Comparison of ENCODE assay signal across 1 cellular context in the genomic region with DNA sequence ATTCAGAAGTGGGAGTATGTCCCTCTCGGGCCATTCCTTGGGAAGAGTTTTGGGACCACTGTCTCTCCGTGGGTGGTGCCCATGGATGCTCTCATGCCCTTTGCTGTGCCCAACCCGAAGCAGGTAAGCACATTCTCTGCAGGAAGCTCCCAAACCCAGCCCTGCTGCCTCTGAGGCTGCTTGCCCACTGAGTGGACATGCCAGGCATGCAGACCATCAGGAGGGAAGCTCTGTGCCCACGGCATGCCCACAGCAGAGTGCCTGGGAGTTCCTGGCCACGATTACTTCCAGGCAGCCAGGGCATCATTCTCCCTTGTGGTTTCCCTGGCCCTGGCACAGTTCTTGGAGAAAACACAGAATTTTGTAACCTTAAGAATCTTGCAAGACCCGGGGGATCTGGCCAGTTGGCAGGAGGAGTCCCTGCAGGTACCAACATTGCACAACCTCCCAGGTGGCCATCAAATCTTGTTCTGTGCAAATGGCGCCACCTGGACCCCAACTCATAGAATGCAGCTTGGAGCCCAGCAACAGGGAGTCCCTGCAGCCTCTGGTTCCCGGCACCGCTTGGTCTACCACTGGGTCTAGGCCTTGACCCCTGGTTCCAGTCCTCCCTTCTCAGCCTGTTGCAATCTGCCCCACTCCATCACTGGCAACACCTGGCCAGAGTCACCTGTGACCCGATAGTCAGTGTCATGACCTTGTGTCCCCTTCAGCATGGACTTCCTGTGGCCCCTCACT.
TF ChIP-seq lines count a peak whose summit lies in the region.

No MANE protein-coding gene starts in this region.

TF ChIP-seq in HepG2, 621 proteins besides CTCF, POLR2A, EP300 and RAD21 (continued from another document):
- TF ChIP-seq, protein P1, sequence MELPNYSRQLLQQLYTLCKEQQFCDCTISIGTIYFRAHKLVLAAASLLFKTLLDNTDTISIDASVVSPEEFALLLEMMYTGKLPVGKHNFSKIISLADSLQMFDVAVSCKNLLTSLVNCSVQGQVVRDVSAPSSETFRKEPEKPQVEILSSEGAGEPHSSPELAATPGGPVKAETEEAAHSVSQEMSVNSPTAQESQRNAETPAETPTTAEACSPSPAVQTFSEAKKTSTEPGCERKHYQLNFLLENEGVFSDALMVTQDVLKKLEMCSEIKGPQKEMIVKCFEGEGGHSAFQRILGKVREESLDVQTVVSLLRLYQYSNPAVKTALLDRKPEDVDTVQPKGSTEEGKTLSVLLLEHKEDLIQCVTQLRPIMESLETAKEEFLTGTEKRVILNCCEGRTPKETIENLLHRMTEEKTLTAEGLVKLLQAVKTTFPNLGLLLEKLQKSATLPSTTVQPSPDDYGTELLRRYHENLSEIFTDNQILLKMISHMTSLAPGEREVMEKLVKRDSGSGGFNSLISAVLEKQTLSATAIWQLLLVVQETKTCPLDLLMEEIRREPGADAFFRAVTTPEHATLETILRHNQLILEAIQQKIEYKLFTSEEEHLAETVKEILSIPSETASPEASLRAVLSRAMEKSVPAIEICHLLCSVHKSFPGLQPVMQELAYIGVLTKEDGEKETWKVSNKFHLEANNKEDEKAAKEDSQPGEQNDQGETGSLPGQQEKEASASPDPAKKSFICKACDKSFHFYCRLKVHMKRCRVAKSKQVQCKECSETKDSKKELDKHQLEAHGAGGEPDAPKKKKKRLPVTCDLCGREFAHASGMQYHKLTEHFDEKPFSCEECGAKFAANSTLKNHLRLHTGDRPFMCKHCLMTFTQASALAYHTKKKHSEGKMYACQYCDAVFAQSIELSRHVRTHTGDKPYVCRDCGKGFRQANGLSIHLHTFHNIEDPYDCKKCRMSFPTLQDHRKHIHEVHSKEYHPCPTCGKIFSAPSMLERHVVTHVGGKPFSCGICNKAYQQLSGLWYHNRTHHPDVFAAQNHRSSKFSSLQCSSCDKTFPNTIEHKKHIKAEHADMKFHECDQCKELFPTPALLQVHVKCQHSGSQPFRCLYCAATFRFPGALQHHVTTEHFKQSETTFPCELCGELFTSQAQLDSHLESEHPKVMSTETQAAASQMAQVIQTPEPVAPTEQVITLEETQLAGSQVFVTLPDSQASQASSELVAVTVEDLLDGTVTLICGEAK (IDR thresholded peaks at IDR 0.05) = no peak
- TF ChIP-seq, protein P1 (CRISPR knock-in tag; IDR thresholded peaks at IDR 0.05) = no peak
- TF ChIP-seq, protein P2, sequence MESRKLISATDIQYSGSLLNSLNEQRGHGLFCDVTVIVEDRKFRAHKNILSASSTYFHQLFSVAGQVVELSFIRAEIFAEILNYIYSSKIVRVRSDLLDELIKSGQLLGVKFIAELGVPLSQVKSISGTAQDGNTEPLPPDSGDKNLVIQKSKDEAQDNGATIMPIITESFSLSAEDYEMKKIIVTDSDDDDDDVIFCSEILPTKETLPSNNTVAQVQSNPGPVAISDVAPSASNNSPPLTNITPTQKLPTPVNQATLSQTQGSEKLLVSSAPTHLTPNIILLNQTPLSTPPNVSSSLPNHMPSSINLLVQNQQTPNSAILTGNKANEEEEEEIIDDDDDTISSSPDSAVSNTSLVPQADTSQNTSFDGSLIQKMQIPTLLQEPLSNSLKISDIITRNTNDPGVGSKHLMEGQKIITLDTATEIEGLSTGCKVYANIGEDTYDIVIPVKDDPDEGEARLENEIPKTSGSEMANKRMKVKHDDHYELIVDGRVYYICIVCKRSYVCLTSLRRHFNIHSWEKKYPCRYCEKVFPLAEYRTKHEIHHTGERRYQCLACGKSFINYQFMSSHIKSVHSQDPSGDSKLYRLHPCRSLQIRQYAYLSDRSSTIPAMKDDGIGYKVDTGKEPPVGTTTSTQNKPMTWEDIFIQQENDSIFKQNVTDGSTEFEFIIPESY (CRISPR knock-in tag; IDR thresholded peaks at IDR 0.05) = 0 out of 2 replicates have a peak, but pooled peaks have one; percentile 34
- TF ChIP-seq ZNF263 (CRISPR knock-in tag; IDR thresholded peaks at IDR 0.05) = peak; percentile 72; the same call in 1 of the 2 replicates
- TF ChIP-seq, protein P3, sequence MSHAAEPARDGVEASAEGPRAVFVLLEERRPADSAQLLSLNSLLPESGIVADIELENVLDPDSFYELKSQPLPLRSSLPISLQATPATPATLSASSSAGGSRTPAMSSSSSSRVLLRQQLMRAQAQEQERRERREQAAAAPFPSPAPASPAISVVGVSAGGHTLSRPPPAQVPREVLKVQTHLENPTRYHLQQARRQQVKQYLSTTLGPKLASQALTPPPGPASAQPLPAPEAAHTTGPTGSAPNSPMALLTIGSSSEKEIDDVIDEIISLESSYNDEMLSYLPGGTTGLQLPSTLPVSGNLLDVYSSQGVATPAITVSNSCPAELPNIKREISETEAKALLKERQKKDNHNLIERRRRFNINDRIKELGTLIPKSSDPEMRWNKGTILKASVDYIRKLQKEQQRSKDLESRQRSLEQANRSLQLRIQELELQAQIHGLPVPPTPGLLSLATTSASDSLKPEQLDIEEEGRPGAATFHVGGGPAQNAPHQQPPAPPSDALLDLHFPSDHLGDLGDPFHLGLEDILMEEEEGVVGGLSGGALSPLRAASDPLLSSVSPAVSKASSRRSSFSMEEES (CRISPR knock-in tag; IDR thresholded peaks at IDR 0.05) = no peak
- TF ChIP-seq, protein P4, sequence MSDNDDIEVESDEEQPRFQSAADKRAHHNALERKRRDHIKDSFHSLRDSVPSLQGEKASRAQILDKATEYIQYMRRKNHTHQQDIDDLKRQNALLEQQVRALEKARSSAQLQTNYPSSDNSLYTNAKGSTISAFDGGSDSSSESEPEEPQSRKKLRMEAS (IDR thresholded peaks at IDR 0.05) = peak; percentile 58; the same call in 1 of the 2 replicates
- TF ChIP-seq, protein P5, sequence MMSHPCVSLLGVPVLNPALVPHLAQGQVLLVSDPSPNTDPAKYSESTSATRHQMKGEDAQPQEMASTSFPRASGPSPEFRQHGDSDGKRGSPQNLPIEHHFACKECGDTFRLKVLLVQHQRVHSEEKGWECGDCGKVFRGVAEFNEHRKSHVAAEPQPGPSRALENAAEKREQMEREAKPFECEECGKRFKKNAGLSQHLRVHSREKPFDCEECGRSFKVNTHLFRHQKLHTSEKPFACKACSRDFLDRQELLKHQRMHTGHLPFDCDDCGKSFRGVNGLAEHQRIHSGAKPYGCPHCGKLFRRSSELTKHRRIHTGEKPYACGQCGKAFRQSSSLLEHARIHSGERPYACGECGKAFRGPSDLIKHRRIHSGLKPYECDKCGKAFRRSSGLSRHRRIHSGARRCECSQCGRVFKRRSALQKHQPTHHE (CRISPR knock-in tag; IDR thresholded peaks at IDR 0.05; ENCODE audit: borderline replicate concordance) = no peak
- TF ChIP-seq ZFP41 (CRISPR knock-in tag; IDR thresholded peaks at IDR 0.05; ENCODE audit: borderline replicate concordance) = no peak
- TF ChIP-seq NCOA2 (CRISPR knock-in tag; IDR thresholded peaks at IDR 0.05) = 0 out of 2 replicates have a peak, but pooled peaks have one; percentile 13
- no peak for TF ChIP-seq XRCC5 (optimal IDR thresholded peaks at IDR 0.05; ENCODE audit: low read length)
- TF ChIP-seq ETV5 (CRISPR knock-in tag; IDR thresholded peaks at IDR 0.05; ENCODE audit: borderline replicate concordance) = peak; percentile 9; the same call in 1 of the 2 replicates
- TF ChIP-seq, protein P6, sequence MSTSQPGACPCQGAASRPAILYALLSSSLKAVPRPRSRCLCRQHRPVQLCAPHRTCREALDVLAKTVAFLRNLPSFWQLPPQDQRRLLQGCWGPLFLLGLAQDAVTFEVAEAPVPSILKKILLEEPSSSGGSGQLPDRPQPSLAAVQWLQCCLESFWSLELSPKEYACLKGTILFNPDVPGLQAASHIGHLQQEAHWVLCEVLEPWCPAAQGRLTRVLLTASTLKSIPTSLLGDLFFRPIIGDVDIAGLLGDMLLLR (CRISPR knock-in tag; IDR thresholded peaks at IDR 0.05) = 0 out of 2 replicates have a peak, but pooled peaks have one; percentile 68
- TF ChIP-seq RXRB (CRISPR knock-in tag; IDR thresholded peaks at IDR 0.05; ENCODE audit: borderline replicate concordance) = peak; percentile 28; the same call in 1 of the 2 replicates
- TF ChIP-seq, protein P7, sequence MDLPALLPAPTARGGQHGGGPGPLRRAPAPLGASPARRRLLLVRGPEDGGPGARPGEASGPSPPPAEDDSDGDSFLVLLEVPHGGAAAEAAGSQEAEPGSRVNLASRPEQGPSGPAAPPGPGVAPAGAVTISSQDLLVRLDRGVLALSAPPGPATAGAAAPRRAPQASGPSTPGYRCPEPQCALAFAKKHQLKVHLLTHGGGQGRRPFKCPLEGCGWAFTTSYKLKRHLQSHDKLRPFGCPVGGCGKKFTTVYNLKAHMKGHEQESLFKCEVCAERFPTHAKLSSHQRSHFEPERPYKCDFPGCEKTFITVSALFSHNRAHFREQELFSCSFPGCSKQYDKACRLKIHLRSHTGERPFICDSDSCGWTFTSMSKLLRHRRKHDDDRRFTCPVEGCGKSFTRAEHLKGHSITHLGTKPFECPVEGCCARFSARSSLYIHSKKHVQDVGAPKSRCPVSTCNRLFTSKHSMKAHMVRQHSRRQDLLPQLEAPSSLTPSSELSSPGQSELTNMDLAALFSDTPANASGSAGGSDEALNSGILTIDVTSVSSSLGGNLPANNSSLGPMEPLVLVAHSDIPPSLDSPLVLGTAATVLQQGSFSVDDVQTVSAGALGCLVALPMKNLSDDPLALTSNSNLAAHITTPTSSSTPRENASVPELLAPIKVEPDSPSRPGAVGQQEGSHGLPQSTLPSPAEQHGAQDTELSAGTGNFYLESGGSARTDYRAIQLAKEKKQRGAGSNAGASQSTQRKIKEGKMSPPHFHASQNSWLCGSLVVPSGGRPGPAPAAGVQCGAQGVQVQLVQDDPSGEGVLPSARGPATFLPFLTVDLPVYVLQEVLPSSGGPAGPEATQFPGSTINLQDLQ (CRISPR knock-in tag; IDR thresholded peaks at IDR 0.05) = no peak
- TF ChIP-seq KLF11 (CRISPR knock-in tag; IDR thresholded peaks at IDR 0.05) = no peak
- TF ChIP-seq ZFP37 (CRISPR knock-in tag; IDR thresholded peaks at IDR 0.05; ENCODE audit: borderline replicate concordance) = peak; percentile 32; the same call in 1 of the 2 replicates
- TF ChIP-seq, protein P8, sequence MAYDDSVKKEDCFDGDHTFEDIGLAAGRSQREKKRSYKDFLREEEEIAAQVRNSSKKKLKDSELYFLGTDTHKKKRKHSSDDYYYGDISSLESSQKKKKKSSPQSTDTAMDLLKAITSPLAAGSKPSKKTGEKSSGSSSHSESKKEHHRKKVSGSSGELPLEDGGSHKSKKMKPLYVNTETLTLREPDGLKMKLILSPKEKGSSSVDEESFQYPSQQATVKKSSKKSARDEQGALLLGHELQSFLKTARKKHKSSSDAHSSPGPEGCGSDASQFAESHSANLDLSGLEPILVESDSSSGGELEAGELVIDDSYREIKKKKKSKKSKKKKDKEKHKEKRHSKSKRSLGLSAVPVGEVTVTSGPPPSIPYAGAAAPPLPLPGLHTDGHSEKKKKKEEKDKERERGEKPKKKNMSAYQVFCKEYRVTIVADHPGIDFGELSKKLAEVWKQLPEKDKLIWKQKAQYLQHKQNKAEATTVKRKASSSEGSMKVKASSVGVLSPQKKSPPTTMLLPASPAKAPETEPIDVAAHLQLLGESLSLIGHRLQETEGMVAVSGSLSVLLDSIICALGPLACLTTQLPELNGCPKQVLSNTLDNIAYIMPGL (CRISPR knock-in tag; IDR thresholded peaks at IDR 0.05; ENCODE audit: borderline replicate concordance in 1 of 2, low read depth in 1 of 2) = peak in 1 of 2 experiments; percentile 18; a peak in 1 of 4 replicates
- no peak for TF ChIP-seq NRL (CRISPR knock-in tag; IDR thresholded peaks at IDR 0.05; ENCODE audit: borderline replicate concordance)
- TF ChIP-seq PPARG (CRISPR knock-in tag; conservative IDR thresholded peaks at IDR 0.05) = peak; percentile 62; the same call in 1 of the 2 replicates
- TF ChIP-seq CEBPG (CRISPR knock-in tag; IDR thresholded peaks at IDR 0.05) = peak; percentile 97
- TF ChIP-seq ZNF34 (CRISPR knock-in tag; IDR thresholded peaks at IDR 0.05; ENCODE audit: borderline replicate concordance) = no peak
- TF ChIP-seq ZNF510 (CRISPR knock-in tag; IDR thresholded peaks at IDR 0.05; ENCODE audit: low read depth) = no peak
- TF ChIP-seq DR1 (CRISPR knock-in tag; IDR thresholded peaks at IDR 0.05) = no peak
- TF ChIP-seq SKI (IDR thresholded peaks at IDR 0.05; ENCODE audit: partially characterized antibody) = no peak
- no peak for TF ChIP-seq JDP2 (CRISPR knock-in tag; IDR thresholded peaks at IDR 0.05; ENCODE audit: borderline replicate concordance)
- peak; percentile 46; the same call in 1 of the 2 replicates for TF ChIP-seq KDM2A (CRISPR knock-in tag; IDR thresholded peaks at IDR 0.05; ENCODE audit: borderline replicate concordance, low read depth)
- peak; percentile 95 for TF ChIP-seq SMC3 (IDR thresholded peaks at IDR 0.05; ENCODE audit: low read length)
- TF ChIP-seq, protein P9, sequence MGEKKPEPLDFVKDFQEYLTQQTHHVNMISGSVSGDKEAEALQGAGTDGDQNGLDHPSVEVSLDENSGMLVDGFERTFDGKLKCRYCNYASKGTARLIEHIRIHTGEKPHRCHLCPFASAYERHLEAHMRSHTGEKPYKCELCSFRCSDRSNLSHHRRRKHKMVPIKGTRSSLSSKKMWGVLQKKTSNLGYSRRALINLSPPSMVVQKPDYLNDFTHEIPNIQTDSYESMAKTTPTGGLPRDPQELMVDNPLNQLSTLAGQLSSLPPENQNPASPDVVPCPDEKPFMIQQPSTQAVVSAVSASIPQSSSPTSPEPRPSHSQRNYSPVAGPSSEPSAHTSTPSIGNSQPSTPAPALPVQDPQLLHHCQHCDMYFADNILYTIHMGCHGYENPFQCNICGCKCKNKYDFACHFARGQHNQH (CRISPR knock-in tag; IDR thresholded peaks at IDR 0.05) = 0 out of 2 replicates have a peak, but pooled peaks have one; percentile 26
- TF ChIP-seq KDM4B (CRISPR knock-in tag; IDR thresholded peaks at IDR 0.05) = no peak
